31 cellular contexts compared by ENCODE assay signal in genomic region chr17:61058066-61058465, GRCh38.
"Had no signal": no experiment of that assay in that cellular context is flagged by ENCODE, and none has a peak within 500 bp of the region (broad histone marks: within the 10 kb centered on the region; RNA-seq: fewer than 3 reads in every experiment).

No MANE protein-coding gene starts in this region.

- FAIRE-seq: bronchial epithelial cell, colon had no signal

- H3K4me3 ChIP-seq: esophagus muscularis mucosa, heart right ventricle, left ventricle myocardium inferior, lung, mucosa of descending colon, right atrium auricular region, smooth muscle cell, upper lobe of left lung, vagina had no signal

- H3K9me3 ChIP-seq: esophagus muscularis mucosa, heart right ventricle, left ventricle myocardium inferior, mucosa of descending colon, right atrium auricular region, upper lobe of left lung, vagina had no signal

- H3K27me3 Mint-ChIP-seq: activated CD4-positive, alpha-beta T cell treated with anti-CD3 and anti-CD28 coated beads, Interleukin-2, amount 10 ng/mL, durations not matched to agents 7 days and 5 days; activated CD8-positive, alpha-beta T cell treated with anti-CD3 and anti-CD28 coated beads for 36 hours; activated naive CD4-positive, alpha-beta T cell treated with anti-CD3 and anti-CD28 coated beads, Interleukin-2, amount 50 U/mL, for 24 hours; activated naive CD8-positive, alpha-beta T cell treated with anti-CD3 and anti-CD28 coated beads, Interleukin-2, amount 50 U/mL, for 24 hours; activated T-helper 17 cell treated with anti-CD3 and anti-CD28 coated beads, Interleukin-2, amount 50 U/mL, for 72 hours; central memory CD8-positive, alpha-beta T cell; natural killer cell treated with Interleukin-12 subunit alpha and Interleukin-12 subunit beta and Interleukin-15 and Interleukin-18, amount 100 ng/mL, for 72 hours; stimulated activated memory B cell treated with anti-CD40 and anti-IgM and Interleukin-4, amounts not matched to agents 10 μg/mL and 1 μg/mL and 100 μg/mL, for 72 hours; stimulated activated naive CD8-positive, alpha-beta T cell treated with anti-CD3 and anti-CD28 coated beads, Interleukin-15, amount 100 ng/mL, for 72 hours had no signal

- H3K27ac ChIP-seq: esophagus muscularis mucosa, foreskin keratinocyte, heart right ventricle, left ventricle myocardium inferior, right atrium auricular region, vagina had no signal

- H3K4me1 Mint-ChIP-seq: stimulated activated memory B cell treated with anti-CD40 and anti-IgM and Interleukin-4, amounts not matched to agents 10 μg/mL and 1 μg/mL and 100 μg/mL, for 72 hours had no signal

- H3K36me3 ChIP-seq: esophagus muscularis mucosa, heart right ventricle, left ventricle myocardium inferior, right atrium auricular region, upper lobe of left lung, vagina had no signal

- H3K4me1 ChIP-seq: foreskin keratinocyte, right atrium auricular region, vagina had no signal

- ATAC-seq: activated naive CD8-positive, alpha-beta T cell treated with anti-CD3 and anti-CD28 coated beads, Interleukin-2, amount 50 U/mL, for 24 hours; activated T-cell treated with anti-CD3 and anti-CD28 coated beads, Interleukin-2, amount 50 U/mL, for 4 hours; heart right ventricle; mucosa of descending colon; stimulated activated memory B cell treated with anti-CD40 and anti-IgM and Interleukin-4, amounts not matched to agents 10 μg/mL and 1 μg/mL and 100 μg/mL, for 72 hours had no signal

- H3K27ac Mint-ChIP-seq: activated CD4-positive, alpha-beta T cell treated with anti-CD3 and anti-CD28 coated beads, Interleukin-2, amount 10 ng/mL, durations not matched to agents 7 days and 5 days; activated CD8-positive, alpha-beta T cell treated with anti-CD3 and anti-CD28 coated beads for 36 hours; activated naive CD4-positive, alpha-beta T cell treated with anti-CD3 and anti-CD28 coated beads, Interleukin-2, amount 50 U/mL, for 24 hours; activated naive CD8-positive, alpha-beta T cell treated with anti-CD3 and anti-CD28 coated beads, Interleukin-2, amount 50 U/mL, for 24 hours; stimulated activated memory B cell treated with anti-CD40 and anti-IgM and Interleukin-4, amounts not matched to agents 10 μg/mL and 1 μg/mL and 100 μg/mL, for 72 hours had no signal

- DNase-seq: activated CD4-positive, alpha-beta T cell treated with anti-CD3 and anti-CD28 coated beads for 1 hour; activated CD4-positive, alpha-beta T cell treated with anti-CD3 and anti-CD28 coated beads, Interleukin-2, amount 10 ng/mL, durations not matched to agents 7 days and 5 days; activated CD8-positive, alpha-beta T cell treated with anti-CD3 and anti-CD28 coated beads for 36 hours; activated naive CD8-positive, alpha-beta T cell treated with anti-CD3 and anti-CD28 coated beads, Interleukin-2, amount 50 U/mL, for 24 hours; activated T-cell treated with anti-CD3 and anti-CD28 coated beads, Interleukin-2, amount 50 U/mL, for 4 hours; amygdala; dermis blood vessel endothelial cell; effector CD4-positive, alpha-beta T cell; foreskin keratinocyte; heart right ventricle; left ventricle myocardium inferior; mesendoderm; mucosa of descending colon; stimulated activated CD4-positive, alpha-beta T cell treated with anti-CD3 and anti-CD28 coated beads, Interleukin-1b, Interleukin-23, amount 100 ng/mL, for 48 hours; stimulated activated CD4-positive, alpha-beta T cell treated with anti-CD3 and anti-CD28 coated beads, Interleukin-4, amount 100 ng/mL, for 4 hours; stimulated activated CD8-positive, alpha-beta memory T cell treated with anti-CD3 and anti-CD28 coated beads, Interleukin-4, amount 100 ng/mL, for 48 hours; stimulated activated naive CD8-positive, alpha-beta T cell treated with anti-CD3 and anti-CD28 coated beads, Interleukin-15, amount 100 ng/mL, for 72 hours; substantia nigra; upper lobe of left lung had no signal

- H3K36me3 Mint-ChIP-seq: natural killer cell treated with Interleukin-12 subunit alpha and Interleukin-12 subunit beta and Interleukin-15 and Interleukin-18, amount 100 ng/mL, for 72 hours had no signal

- H3K9me3 Mint-ChIP-seq: activated CD4-positive, alpha-beta T cell treated with anti-CD3 and anti-CD28 coated beads, Interleukin-2, amount 10 ng/mL, durations not matched to agents 7 days and 5 days; activated CD8-positive, alpha-beta T cell treated with anti-CD3 and anti-CD28 coated beads for 36 hours; activated naive CD4-positive, alpha-beta T cell treated with anti-CD3 and anti-CD28 coated beads, Interleukin-2, amount 50 U/mL, for 24 hours; activated naive CD8-positive, alpha-beta T cell treated with anti-CD3 and anti-CD28 coated beads, Interleukin-2, amount 50 U/mL, for 24 hours; activated T-cell treated with anti-CD3 and anti-CD28 coated beads, Interleukin-2, amount 50 U/mL, for 4 hours; activated T-helper 17 cell treated with anti-CD3 and anti-CD28 coated beads, Interleukin-2, amount 50 U/mL, for 72 hours; central memory CD8-positive, alpha-beta T cell; natural killer cell treated with Interleukin-12 subunit alpha and Interleukin-12 subunit beta and Interleukin-15 and Interleukin-18, amount 100 ng/mL, for 72 hours; stimulated activated memory B cell treated with anti-CD40 and anti-IgM and Interleukin-4, amounts not matched to agents 10 μg/mL and 1 μg/mL and 100 μg/mL, for 72 hours; stimulated activated naive CD8-positive, alpha-beta T cell treated with anti-CD3 and anti-CD28 coated beads, Interleukin-15, amount 100 ng/mL, for 72 hours had no signal

- H3K27me3 ChIP-seq: esophagus muscularis mucosa, foreskin keratinocyte, heart right ventricle, right atrium auricular region, upper lobe of left lung, vagina had no signal

- H3K4me3 Mint-ChIP-seq: activated CD4-positive, alpha-beta T cell treated with anti-CD3 and anti-CD28 coated beads, Interleukin-2, amount 10 ng/mL, durations not matched to agents 7 days and 5 days; activated CD8-positive, alpha-beta T cell treated with anti-CD3 and anti-CD28 coated beads for 36 hours; activated naive CD4-positive, alpha-beta T cell treated with anti-CD3 and anti-CD28 coated beads, Interleukin-2, amount 50 U/mL, for 24 hours; activated naive CD8-positive, alpha-beta T cell treated with anti-CD3 and anti-CD28 coated beads, Interleukin-2, amount 50 U/mL, for 24 hours; activated T-cell treated with anti-CD3 and anti-CD28 coated beads, Interleukin-2, amount 50 U/mL, for 4 hours; activated T-helper 17 cell treated with anti-CD3 and anti-CD28 coated beads, Interleukin-2, amount 50 U/mL, for 72 hours; central memory CD8-positive, alpha-beta T cell; stimulated activated memory B cell treated with anti-CD40 and anti-IgM and Interleukin-4, amounts not matched to agents 10 μg/mL and 1 μg/mL and 100 μg/mL, for 72 hours had no signal
